In genomic region chr5:11963227-11963626, GRCh38 we compare ENCODE assay signal across 23 cellular contexts. TPM values are rescaled to one million over a fixed set of nuclear protein-coding genes. Genes with fewer than 3 reads are reported as not detected.
"Had no signal": no experiment of that assay in that cellular context is flagged by ENCODE, and none has a peak within 500 bp of the region (broad histone marks: within the 10 kb centered on the region; RNA-seq: fewer than 3 reads in every experiment).

No MANE protein-coding gene starts in this region.

- H3K27ac ChIP-seq: coronary artery, dorsolateral prefrontal cortex, esophagus muscularis mucosa, foreskin keratinocyte, gastroesophageal sphincter, heart left ventricle, hepatocyte, left lung, lower lobe of right lung had no signal

- H3K4me2 ChIP-seq: hepatocyte had no signal

- H3K9me3 ChIP-seq: esophagus muscularis mucosa, gastroesophageal sphincter, heart left ventricle, left lung, lower lobe of right lung, mucosa of descending colon had no signal

- FAIRE-seq: colon, endothelial cell of umbilical vein, keratinocyte had no signal

- H3K4me3 ChIP-seq: coronary artery, dorsolateral prefrontal cortex, esophagus muscularis mucosa, gastroesophageal sphincter, heart left ventricle, hepatocyte, left lung, lower lobe of right lung, mucosa of descending colon had no signal

- H3K4me1 ChIP-seq: esophagus muscularis mucosa, foreskin keratinocyte, gastroesophageal sphincter, heart left ventricle, left lung, lower lobe of right lung had no signal

- DNase-seq: dermis blood vessel endothelial cell; dorsolateral prefrontal cortex; effector CD4-positive, alpha-beta T cell; effector memory CD4-positive, alpha-beta T cell; foreskin keratinocyte; heart left ventricle; hypothalamus; immature natural killer cell; left cardiac atrium; left ventricle myocardium superior; lower lobe of right lung; mesenchymal stem cell; mucosa of descending colon; naive B cell had no signal

- ATAC-seq: foreskin keratinocyte, gastroesophageal sphincter, heart left ventricle, left cardiac atrium, left lung, left ventricle myocardium superior, lower lobe of right lung, mucosa of descending colon had no signal

RNA-seq across cellular contexts. Expression of gene CTNND2, which starts 59.0 kb away (rescaled TPM):
- polyA plus RNA-seq: endothelial cell of umbilical vein, fibroblast of lung, immature natural killer cell, keratinocyte had no signal
